In the genomic region with DNA sequence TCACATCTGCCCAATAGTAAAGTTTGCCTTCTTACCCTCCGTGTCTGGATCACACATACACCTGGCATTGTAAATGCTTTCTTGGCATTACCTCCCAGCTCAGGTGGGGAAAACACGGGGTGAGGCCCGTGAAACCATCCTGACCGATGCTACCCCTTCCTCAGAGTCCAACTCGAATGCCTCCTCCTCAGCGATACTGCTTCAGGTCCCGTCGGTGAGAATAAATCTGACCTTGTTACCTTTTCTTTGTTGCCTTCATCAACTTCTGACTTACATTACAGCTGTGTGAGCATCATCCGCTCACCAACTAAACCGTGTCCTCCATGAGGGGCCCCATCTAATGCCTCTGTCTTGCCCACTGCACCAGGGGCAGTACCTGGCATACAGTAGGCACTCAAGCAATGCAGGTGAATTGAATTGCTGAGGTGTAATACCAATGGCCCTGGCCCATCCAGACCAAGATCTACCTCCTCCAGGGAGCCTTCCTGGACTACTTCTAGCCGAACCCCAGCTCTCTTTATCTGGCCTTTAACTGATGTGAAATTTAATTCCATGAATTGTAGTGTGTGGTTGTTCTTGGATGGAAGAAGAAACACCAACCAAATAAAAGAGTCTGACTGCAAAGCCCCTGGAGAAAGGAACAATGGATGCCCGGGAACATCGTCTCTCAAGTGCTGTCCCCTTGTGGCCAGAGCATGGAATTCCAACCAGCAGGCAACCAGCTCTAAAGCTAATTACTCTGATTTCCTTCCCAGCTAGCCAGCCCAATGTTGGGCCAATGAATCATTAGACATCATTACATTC, we compare ENCODE assay signal across 7 cellular contexts.
DNase-seq lines count a peak whose midpoint lies in the region; ATAC-seq, FAIRE-seq and TF ChIP-seq lines count a peak whose summit lies in the region.

No MANE protein-coding gene starts in this region.

- no peak for TF ChIP-seq EP300 in esophagus muscularis mucosa (IDR thresholded peaks at IDR 0.05)

- no peak overlapping the region for H3K4ac ChIP-seq in neuronal stem cell (ENCODE audit: low read length)

- no peak overlapping the region for H2AFZ ChIP-seq in neuronal stem cell (ENCODE audit: low read length)

- H3K36me3 ChIP-seq in esophagus muscularis mucosa (no peaks in the 10 kb centered on the region), neuronal stem cell (replicated peaks in 1 of 2; ENCODE audit: control insufficient read depth in 2 of 2, insufficient read depth in 2 of 2, low read length in 2 of 2) (no peaks in the 10 kb centered on the region)

- peak; percentile 77 to 89 (median 77) for TF ChIP-seq CTCF in esophagus muscularis mucosa (IDR thresholded peaks at IDR 0.05)

- H3K4me1 ChIP-seq in esophagus muscularis mucosa = peaks cover 0 to 9% (median 2%) of the 10 kb centered on the region in 4 donors
- no peaks in the 10 kb centered on the region for H3K4me1 ChIP-seq in neuronal stem cell (ENCODE audit: control insufficient read depth in 2 of 2, insufficient read depth in 1 of 2, low read depth in 1 of 2, low read length in 2 of 2)

- DNase-seq in EL (peak; percentile 48), HuH-7 (ENCODE audit: low spot score) (peak; percentile 54), RCC 7860 (ENCODE audit: low spot score) (peak; percentile 74), esophagus muscularis mucosa (ENCODE audit: extremely low spot score) (no peak), neuronal stem cell (ENCODE audit: low spot score) (peak; percentile 55), NK-92 (lab: John Stamatoyannopoulos, UW; ENCODE audit: unreplicated experiment) (no peak)

- H3K27ac ChIP-seq in esophagus muscularis mucosa (replicated peaks in 1 of 4) (no peak overlapping the region), neuronal stem cell (replicated peaks; ENCODE audit: low read length) (no peak overlapping the region)

- FAIRE-seq in RCC 7860 (lab: Jason Lieb, UNC) = peak; percentile 59

- no peaks in the 10 kb centered on the region for H3K27me3 ChIP-seq in esophagus muscularis mucosa
- H3K27me3 ChIP-seq in neuronal stem cell (ENCODE audit: control insufficient read depth in 3 of 3, insufficient read depth in 3 of 3, low read depth in 1 of 3, low read length in 3 of 3) = no peaks in the 10 kb centered on the region

- 79% methylated on average over 13 of the region's 13 CpGs for WGBS in esophagus muscularis mucosa
- WGBS in neuronal stem cell (ENCODE audit: extremely low coverage in 2 of 2, insufficient read length in 2 of 2, insufficient replicate concordance in 1 of 2), 2 donors = no CpG with 5 or more reads among the region's 13 CpGs

- H3K4me3 ChIP-seq in esophagus muscularis mucosa = no peak overlapping the region
- H3K4me3 ChIP-seq in neuronal stem cell (ENCODE audit: low read length in 2 of 2) = no peak overlapping the region

- H3K18ac ChIP-seq in neuronal stem cell (ENCODE audit: low read length) = no peak overlapping the region

- no peak overlapping the region for H3K4me2 ChIP-seq in neuronal stem cell (ENCODE audit: insufficient read depth, low read length, poor library complexity, severe bottlenecking)

- H2AK5ac ChIP-seq in neuronal stem cell (ENCODE audit: low read depth, low read length) = no peak overlapping the region

- H3K79me1 ChIP-seq in neuronal stem cell (ENCODE audit: low read depth, low read length) = no peaks in the 10 kb centered on the region

- no peaks in the 10 kb centered on the region for H3K9me3 ChIP-seq in esophagus muscularis mucosa
- H3K9me3 ChIP-seq in neuronal stem cell (replicated peaks in 1 of 2; ENCODE audit: control insufficient read depth in 2 of 2, insufficient read depth in 1 of 2, low read depth in 1 of 2, low read length in 2 of 2) = no peaks in the 10 kb centered on the region

- intact Hi-C loops in esophagus muscularis mucosa (cut with DNase I) = loop anchor here (2.0 kb wide), 1 partner anchor 432 kb away; no protein-coding TSS in a partner anchor

- no peak overlapping the region for H4K91ac ChIP-seq in neuronal stem cell (ENCODE audit: low read depth, low read length, poor library complexity)

- no peak for ATAC-seq in GM21737 (IDR thresholded peaks at IDR 0.05; ENCODE audit: unreplicated experiment)

- H2BK12ac ChIP-seq in neuronal stem cell (ENCODE audit: low read length) = no peak overlapping the region

- H3K14ac ChIP-seq in neuronal stem cell (ENCODE audit: low read length) = no peak overlapping the region

- H2BK15ac ChIP-seq in neuronal stem cell (ENCODE audit: low read length) = no peak overlapping the region

- no peak overlapping the region for H2BK120ac ChIP-seq in neuronal stem cell (ENCODE audit: low read depth, low read length)

- TF ChIP-seq POLR2A in esophagus muscularis mucosa (IDR thresholded peaks at IDR 0.05; ENCODE audit: low read depth) = no peak

- H4K8ac ChIP-seq in neuronal stem cell (ENCODE audit: low read depth, low read length) = no peak overlapping the region

- H3K23ac ChIP-seq in neuronal stem cell (ENCODE audit: low read depth, low read length, poor library complexity) = no peak overlapping the region

- H3K9ac ChIP-seq in neuronal stem cell (ENCODE audit: low read depth, low read length, poor library complexity) = no peak overlapping the region

- H2BK5ac ChIP-seq in neuronal stem cell (ENCODE audit: low read length) = no peak overlapping the region

Comparison
In these comparisons a context has a peak if more than half of its experiments do, and no peak if none do; other contexts are left out.
1. DNase-seq: peak in EL (single experiment), HuH-7 (single experiment), RCC 7860 (single experiment) and neuronal stem cell (single experiment); none in esophagus muscularis mucosa (single experiment) and NK-92 (single experiment).